ENCODE assay signal across 16 cellular contexts in the genomic region with DNA sequence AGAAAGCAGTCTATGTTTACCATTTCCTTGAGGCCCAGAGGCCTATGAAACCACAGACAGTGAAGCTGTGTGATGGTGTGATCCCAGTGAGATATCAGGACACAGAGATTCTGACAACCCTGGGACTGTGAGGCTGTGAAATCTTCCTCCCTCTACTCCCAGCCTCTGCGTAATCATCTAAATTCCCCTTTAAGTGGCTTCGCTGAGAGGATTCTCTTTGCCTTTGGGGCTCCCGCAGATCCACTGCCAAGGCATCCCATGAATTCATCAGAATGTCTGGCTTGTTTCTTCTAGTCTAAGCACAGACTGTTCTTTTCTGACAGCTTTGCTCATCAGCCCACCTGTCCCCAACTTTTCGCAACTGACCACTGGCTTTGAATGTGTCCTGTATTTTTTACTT.
DNase-seq lines count a peak whose midpoint lies in the region; ATAC-seq and TF ChIP-seq lines count a peak whose summit lies in the region.
"Had no signal": no experiment of that assay in that cellular context is flagged by ENCODE, and none has a peak within 500 bp of the region (broad histone marks: within the 10 kb centered on the region; RNA-seq: fewer than 3 reads in every experiment).

No MANE protein-coding gene starts in this region.

- no peaks in the 10 kb centered on the region for H3K36me3 ChIP-seq in mesenchymal stem cell (ENCODE audit: control insufficient read depth in 1 of 2, insufficient read depth in 2 of 2, low read depth in 1 of 2, low read length in 2 of 2)
- H3K36me3 ChIP-seq: Peyer's patch had no signal

- no peak overlapping the region for H4K91ac ChIP-seq in mesenchymal stem cell (ENCODE audit: low read length)

- peaks cover 32% of the 10 kb centered on the region for H3K4me1 Mint-ChIP-seq in chondrocyte (ENCODE audit: low read depth)
- peaks cover 20% of the 10 kb centered on the region for H3K4me1 Mint-ChIP-seq in osteocyte (ENCODE audit: unreplicated experiment)
- H3K4me1 Mint-ChIP-seq in stimulated activated naive B cell treated with anti-CD40 and anti-IgM and Interleukin-4, amounts not matched to agents 10 μg/mL and 1 μg/mL and 100 μg/mL, for 72 hours: no peaks in the 10 kb centered on the region
- no peaks in the 10 kb centered on the region for H3K4me1 Mint-ChIP-seq in MCF 10A (ENCODE audit: insufficient read depth, unreplicated experiment)
- H3K4me1 Mint-ChIP-seq: CD4-positive, CD25-positive, alpha-beta regulatory T cell had no signal

- no peaks in the 10 kb centered on the region for H3K27me3 ChIP-seq in mesenchymal stem cell (ENCODE audit: control insufficient read depth in 1 of 2, insufficient read depth in 1 of 2, low read length in 2 of 2)
- H3K27me3 ChIP-seq: Peyer's patch had no signal

- H3K23ac ChIP-seq in mesenchymal stem cell (ENCODE audit: low read length in 2 of 2): no peak overlapping the region

- H3K9ac ChIP-seq in mesenchymal stem cell (ENCODE audit: low read length): no peak overlapping the region

- no peak for ATAC-seq in activated naive CD4-positive, alpha-beta T cell treated with anti-CD3 and anti-CD28 coated beads, Interleukin-2, amount 50 U/mL, for 72 hours
- ATAC-seq in stimulated activated naive B cell treated with anti-CD40 and anti-IgM and Interleukin-4, amounts not matched to agents 10 μg/mL and 1 μg/mL and 100 μg/mL, for 72 hours (replicated peaks): no peak
- ATAC-seq in HG03520 (IDR thresholded peaks at IDR 0.05; ENCODE audit: unreplicated experiment): no peak

- no peak overlapping the region for H3K4me3 Mint-ChIP-seq in chondrocyte (ENCODE audit: unreplicated experiment)
- no peak overlapping the region for H3K4me3 Mint-ChIP-seq in osteocyte (ENCODE audit: unreplicated experiment)
- H3K4me3 Mint-ChIP-seq in stimulated activated naive B cell treated with anti-CD40 and anti-IgM and Interleukin-4, amounts not matched to agents 10 μg/mL and 1 μg/mL and 100 μg/mL, for 72 hours: no peak overlapping the region
- no peak overlapping the region for H3K4me3 Mint-ChIP-seq in MCF 10A (ENCODE audit: unreplicated experiment)
- H3K4me3 Mint-ChIP-seq: CD4-positive, CD25-positive, alpha-beta regulatory T cell had no signal

- 55% methylated on average over 4 of the region's 4 CpGs for WGBS in mesenchymal stem cell

- no peaks in the 10 kb centered on the region for H3K4me1 ChIP-seq in mesenchymal stem cell (ENCODE audit: control insufficient read depth, insufficient read depth, low read depth, low read length)
- H3K4me1 ChIP-seq: Peyer's patch had no signal

- H3K27me3 Mint-ChIP-seq in chondrocyte (ENCODE audit: low read depth) (no peaks in the 10 kb centered on the region), osteocyte (ENCODE audit: unreplicated experiment) (no peaks in the 10 kb centered on the region), MCF 10A (ENCODE audit: insufficient read depth, unreplicated experiment) (no peaks in the 10 kb centered on the region)
- no peaks in the 10 kb centered on the region for H3K27me3 Mint-ChIP-seq in stimulated activated naive B cell treated with anti-CD40 and anti-IgM and Interleukin-4, amounts not matched to agents 10 μg/mL and 1 μg/mL and 100 μg/mL, for 72 hours
- H3K27me3 Mint-ChIP-seq: CD4-positive, CD25-positive, alpha-beta regulatory T cell had no signal

- H2AFZ ChIP-seq in mesenchymal stem cell (ENCODE audit: low read depth, low read length): no peak overlapping the region

- TF ChIP-seq CTCF in chondrocyte (IDR thresholded peaks at IDR 0.05): no peak
- no peak for TF ChIP-seq CTCF in osteocyte (IDR thresholded peaks at IDR 0.05)
- TF ChIP-seq CTCF in MCF 10A (IDR thresholded peaks at IDR 0.05; ENCODE audit: unreplicated experiment): no peak

- CTCF ChIA-PET in MCF 10A (lab: Yijun Ruan, JAX): no interaction called here

- H3K18ac ChIP-seq in mesenchymal stem cell (ENCODE audit: low read depth in 1 of 2, low read length in 2 of 2): peak overlapping the region in 1 of 2 experiments; percentile 78

- H3K4me2 ChIP-seq in mesenchymal stem cell (ENCODE audit: low read length, poor library complexity, severe bottlenecking): no peak overlapping the region

- H2BK5ac ChIP-seq in mesenchymal stem cell (ENCODE audit: low read depth, low read length, poor library complexity, severe bottlenecking): no peak overlapping the region

- H3K27ac ChIP-seq in mesenchymal stem cell (ENCODE audit: low read length, poor library complexity, severe bottlenecking): no peak overlapping the region
- H3K27ac ChIP-seq: Peyer's patch had no signal

- H3K27ac Mint-ChIP-seq in chondrocyte (ENCODE audit: unreplicated experiment) (peak overlapping the region; percentile 74), osteocyte (ENCODE audit: unreplicated experiment) (peak overlapping the region; percentile 85), MCF 10A (ENCODE audit: low read depth, unreplicated experiment) (no peak overlapping the region)
- no peak overlapping the region for H3K27ac Mint-ChIP-seq in activated naive CD4-positive, alpha-beta T cell treated with anti-CD3 and anti-CD28 coated beads, Interleukin-2, amount 50 U/mL, for 72 hours
- no peak overlapping the region for H3K27ac Mint-ChIP-seq in stimulated activated naive B cell treated with anti-CD40 and anti-IgM and Interleukin-4, amounts not matched to agents 10 μg/mL and 1 μg/mL and 100 μg/mL, for 72 hours
- H3K27ac Mint-ChIP-seq: CD4-positive, CD25-positive, alpha-beta regulatory T cell had no signal

- H3K36me3 Mint-ChIP-seq in chondrocyte (ENCODE audit: low read depth) (no peaks in the 10 kb centered on the region), osteocyte (ENCODE audit: unreplicated experiment) (peaks cover 5% of the 10 kb centered on the region), MCF 10A (ENCODE audit: insufficient read depth, unreplicated experiment) (no peaks in the 10 kb centered on the region)
- peaks cover 0 to 5% of the 10 kb centered on the region in 2 donors for H3K36me3 Mint-ChIP-seq in activated naive CD4-positive, alpha-beta T cell treated with anti-CD3 and anti-CD28 coated beads, Interleukin-2, amount 50 U/mL, for 72 hours
- H3K36me3 Mint-ChIP-seq in stimulated activated naive B cell treated with anti-CD40 and anti-IgM and Interleukin-4, amounts not matched to agents 10 μg/mL and 1 μg/mL and 100 μg/mL, for 72 hours: no peaks in the 10 kb centered on the region
- H3K36me3 Mint-ChIP-seq: CD4-positive, CD25-positive, alpha-beta regulatory T cell had no signal

- intact Hi-C loops in MCF 10A (cut with micrococcal nuclease): no loop called here

- H4K8ac ChIP-seq in mesenchymal stem cell (ENCODE audit: low read length): no peak overlapping the region

- no peak overlapping the region for H2AK5ac ChIP-seq in mesenchymal stem cell (ENCODE audit: low read length, severe bottlenecking)

- POLR2A ChIA-PET in MCF 10A (lab: Yijun Ruan, JAX): no interaction called here

- no peak overlapping the region for H3K14ac ChIP-seq in mesenchymal stem cell (ENCODE audit: low read length in 2 of 2)

- no peak overlapping the region for H3K4me3 ChIP-seq in mesenchymal stem cell (ENCODE audit: insufficient read depth in 1 of 2, low read depth in 1 of 2, low read length in 2 of 2)
- H3K4me3 ChIP-seq: Peyer's patch had no signal

- H2BK12ac ChIP-seq in mesenchymal stem cell (ENCODE audit: low read length in 2 of 2): peak overlapping the region in 1 of 2 experiments; percentile 54

- BruUV-seq in MCF 10A (replicated peaks; lab: Mats Ljungman, UMichigan): no TSS peak

- peaks cover 4% of the 10 kb centered on the region for H3K9me3 Mint-ChIP-seq in chondrocyte (ENCODE audit: low read depth)
- peaks cover 30% of the 10 kb centered on the region for H3K9me3 Mint-ChIP-seq in osteocyte (ENCODE audit: unreplicated experiment)
- peaks cover 4 to 12% of the 10 kb centered on the region in 2 donors for H3K9me3 Mint-ChIP-seq in activated naive CD4-positive, alpha-beta T cell treated with anti-CD3 and anti-CD28 coated beads, Interleukin-2, amount 50 U/mL, for 72 hours
- peaks cover 0 to 4% of the 10 kb centered on the region in 2 donors for H3K9me3 Mint-ChIP-seq in stimulated activated naive B cell treated with anti-CD40 and anti-IgM and Interleukin-4, amounts not matched to agents 10 μg/mL and 1 μg/mL and 100 μg/mL, for 72 hours
- no peaks in the 10 kb centered on the region for H3K9me3 Mint-ChIP-seq in MCF 10A (ENCODE audit: unreplicated experiment)

- DNase-seq in EH (ENCODE audit: low read depth): peak; percentile 32
- no peak for DNase-seq in chondrocyte (ENCODE audit: low spot score)
- peak; percentile 79 for DNase-seq in mesenchymal stem cell
- DNase-seq in osteocyte (ENCODE audit: extremely low spot score, unreplicated experiment): no peak
- DNase-seq in activated naive CD4-positive, alpha-beta T cell treated with anti-CD3 and anti-CD28 coated beads, Interleukin-2, amount 50 U/mL, for 72 hours (ENCODE audit: low spot score in 2 of 2): no peak
- no peak for DNase-seq in stimulated activated naive B cell treated with anti-CD40 and anti-IgM and Interleukin-4, amounts not matched to agents 10 μg/mL and 1 μg/mL and 100 μg/mL, for 72 hours
- no peak for DNase-seq in MCF 10A (ENCODE audit: unreplicated experiment)
- DNase-seq: CD4-positive, CD25-positive, alpha-beta regulatory T cell; DMS79 treated with DMSO at 0.1 percent for 48 hours; GF-D8; HCEC 1CT; NCI-H1436 treated with DMSO at 0.1 percent for 48 hours; NCI-H2081; NCI-H524; Peyer's patch had no signal

- peak overlapping the region in 1 of 2 experiments; percentile 37 for H3K4ac ChIP-seq in mesenchymal stem cell (ENCODE audit: low read depth in 1 of 2, low read length in 2 of 2)

- no peak overlapping the region for H2BK15ac ChIP-seq in mesenchymal stem cell (ENCODE audit: low read depth, poor library complexity, severe bottlenecking)

- no peaks in the 10 kb centered on the region for H3K79me1 ChIP-seq in mesenchymal stem cell (replicated peaks; ENCODE audit: low read length, poor library complexity, severe bottlenecking)

- H3K9me3 ChIP-seq in mesenchymal stem cell (ENCODE audit: control insufficient read depth, low read length): peaks cover 21% of the 10 kb centered on the region
- H3K9me3 ChIP-seq: Peyer's patch had no signal

- H2BK120ac ChIP-seq in mesenchymal stem cell (ENCODE audit: low read depth, low read length): no peak overlapping the region

Comparison
In these comparisons a context has a peak if more than half of its experiments do, and no peak if none do; other contexts are left out.
1. DNase-seq: peak in EH (single experiment) and mesenchymal stem cell (single experiment); none in chondrocyte (single experiment), osteocyte (single experiment), activated naive CD4-positive, alpha-beta T cell treated with anti-CD3 and anti-CD28 coated beads, Interleukin-2, amount 50 U/mL, for 72 hours (0 of 2), stimulated activated naive B cell treated with anti-CD40 and anti-IgM and Interleukin-4, amounts not matched to agents 10 μg/mL and 1 μg/mL and 100 μg/mL, for 72 hours (single experiment) and MCF 10A (single experiment).
2. H3K27ac Mint-ChIP-seq: peak in chondrocyte (single experiment) and osteocyte (single experiment); none in activated naive CD4-positive, alpha-beta T cell treated with anti-CD3 and anti-CD28 coated beads, Interleukin-2, amount 50 U/mL, for 72 hours (0 of 2), stimulated activated naive B cell treated with anti-CD40 and anti-IgM and Interleukin-4, amounts not matched to agents 10 μg/mL and 1 μg/mL and 100 μg/mL, for 72 hours (single experiment) and MCF 10A (single experiment).